ENCODE assay signal across 29 cellular contexts in genomic region chr2:214716811-214717560, GRCh38.
"Had no signal": no experiment of that assay in that cellular context is flagged by ENCODE, and none has a peak within 500 bp of the region (broad histone marks: within the 10 kb centered on the region; RNA-seq: fewer than 3 reads in every experiment).

No MANE protein-coding gene starts in this region.

- ATAC-seq: Panc1, SK-N-SH treated with all-trans-retinoic acid at 6 μM for 48 hours had no signal

- H3K4me3 Mint-ChIP-seq: brain; central memory CD8-positive, alpha-beta T cell; T-helper 1 cell treated with Interleukin-12 subunit alpha and Interleukin-12 subunit beta and Interleukin-4 antibody, amounts not matched to agents 30 μg/mL and 1 μg/mL, for 36 hours had no signal

- H3K9me3 ChIP-seq: MG63, SJSA1 had no signal

- FAIRE-seq: astrocyte had no signal

- H3K4me1 Mint-ChIP-seq: brain had no signal

- H3K36me3 ChIP-seq: SJSA1 had no signal

- H3K27me3 ChIP-seq: MG63, SJSA1 had no signal

- DNase-seq: activated CD4-positive, alpha-beta T cell treated with anti-CD3 and anti-CD28 coated beads for 48 hours; activated CD4-positive, alpha-beta T cell treated with anti-CD3 and anti-CD28 coated beads, Interleukin-2, amount 50 U/mL, for 4 hours; activated CD4-positive, CD25-positive, alpha-beta regulatory T cell treated with anti-CD3 and anti-CD28 coated beads, Interleukin-2, amount 50 U/mL, for 72 hours; activated CD8-positive, alpha-beta memory T cell treated with anti-CD3 and anti-CD28 coated beads for 24 hours; activated effector memory CD4-positive, alpha-beta T cell treated with Interleukin-2 at 50 U/mL for 16 hours; activated naive CD4-positive, alpha-beta T cell treated with Interleukin-2 at 50 U/mL for 16 hours; amygdala; MG63; MV-4-11; NCI-H1092 treated with DMSO at 0.1 percent for 48 hours; NCI-H1417 treated with DMSO at 0.1 percent for 48 hours; NCI-H1694; NCI-H2029; NCI-H2107; NCI-H2171 treated with DMSO at 0.1 percent for 48 hours; NCI-H226; NCI-H526; NCI-H774; NK-92 treated with Interleukin-12 subunit alpha and Interleukin-12 subunit beta, amount 100 ng/mL, for 24 hours; OCI-M1; RPMI8226; SHP77 had no signal

- H3K4me3 ChIP-seq: MG63, SJSA1 had no signal

- H3K27ac ChIP-seq: SJSA1 had no signal

- H3K4me1 ChIP-seq: SJSA1 had no signal

- H3K27ac Mint-ChIP-seq: brain; T-helper 1 cell treated with Interleukin-12 subunit alpha and Interleukin-12 subunit beta and Interleukin-4 antibody, amounts not matched to agents 30 μg/mL and 1 μg/mL, for 36 hours had no signal

- H3K27me3 Mint-ChIP-seq: brain; central memory CD8-positive, alpha-beta T cell had no signal
